Comparison of ENCODE assay signal across 9 cellular contexts in genomic region chr9:135282001-135282731, GRCh38.
DNase-seq lines count a peak whose midpoint lies in the region; ATAC-seq and TF ChIP-seq lines count a peak whose summit lies in the region.
"Had no signal": no experiment of that assay in that cellular context is flagged by ENCODE, and none has a peak within 500 bp of the region (broad histone marks: within the 10 kb centered on the region; RNA-seq: fewer than 3 reads in every experiment).

No MANE protein-coding gene starts in this region.

- DNase-seq in NCI-H146 (lab: John Stamatoyannopoulos, UW) (peak; percentile 39), NCI-H146 treated with DMSO at 0.1 percent for 48 hours (lab: John Stamatoyannopoulos, UW; ENCODE audit: unreplicated experiment) (no peak), NCI-H345 treated with DMSO at 0.1 percent for 48 hours (lab: John Stamatoyannopoulos, UW; ENCODE audit: unreplicated experiment) (peak; percentile 96), dorsolateral prefrontal cortex (peak; percentile 67 to 89 (median 76)), putamen (ENCODE audit: low spot score) (peak; percentile 34), DMS114 treated with DMSO at 0.1 percent for 48 hours (lab: John Stamatoyannopoulos, UW; ENCODE audit: unreplicated experiment) (no peak)

- no peak for ATAC-seq in HG03135 (IDR thresholded peaks at IDR 0.05; ENCODE audit: unreplicated experiment)
- no peak for ATAC-seq in GM18873 (IDR thresholded peaks at IDR 0.05; ENCODE audit: low FRiP score, unreplicated experiment)

- intact Hi-C loops in dorsolateral prefrontal cortex (cut with DNase I), result no loop called here

- no peaks in the 10 kb centered on the region for H3K27me3 ChIP-seq in dorsolateral prefrontal cortex

- TF ChIP-seq CTCF in dorsolateral prefrontal cortex (IDR thresholded peaks at IDR 0.05 in 54 of 56, conservative IDR thresholded peaks at IDR 0.05 in 2 of 56; ENCODE audit: low read depth in 1 of 56, partially characterized antibody in 56 of 56), result no peak

- peak overlapping the region in 30 of 59 donors; percentile 2 to 74 (median 34) for H3K27ac ChIP-seq in dorsolateral prefrontal cortex
- H3K27ac ChIP-seq: 22Rv1 had no signal

- peak overlapping the region in 1 of 59 donors; percentile 6 for H3K4me3 ChIP-seq in dorsolateral prefrontal cortex

Comparison
In these comparisons a context has a peak if more than half of its experiments do, and no peak if none do; other contexts are left out.
1. DNase-seq: peak in NCI-H146 (single experiment), NCI-H345 treated with DMSO at 0.1 percent for 48 hours (single experiment), dorsolateral prefrontal cortex (10 of 10) and putamen (single experiment); none in NCI-H146 treated with DMSO at 0.1 percent for 48 hours (single experiment) and DMS114 treated with DMSO at 0.1 percent for 48 hours (single experiment).